Comparison of ENCODE assay signal across 8 cellular contexts in the genomic region with DNA sequence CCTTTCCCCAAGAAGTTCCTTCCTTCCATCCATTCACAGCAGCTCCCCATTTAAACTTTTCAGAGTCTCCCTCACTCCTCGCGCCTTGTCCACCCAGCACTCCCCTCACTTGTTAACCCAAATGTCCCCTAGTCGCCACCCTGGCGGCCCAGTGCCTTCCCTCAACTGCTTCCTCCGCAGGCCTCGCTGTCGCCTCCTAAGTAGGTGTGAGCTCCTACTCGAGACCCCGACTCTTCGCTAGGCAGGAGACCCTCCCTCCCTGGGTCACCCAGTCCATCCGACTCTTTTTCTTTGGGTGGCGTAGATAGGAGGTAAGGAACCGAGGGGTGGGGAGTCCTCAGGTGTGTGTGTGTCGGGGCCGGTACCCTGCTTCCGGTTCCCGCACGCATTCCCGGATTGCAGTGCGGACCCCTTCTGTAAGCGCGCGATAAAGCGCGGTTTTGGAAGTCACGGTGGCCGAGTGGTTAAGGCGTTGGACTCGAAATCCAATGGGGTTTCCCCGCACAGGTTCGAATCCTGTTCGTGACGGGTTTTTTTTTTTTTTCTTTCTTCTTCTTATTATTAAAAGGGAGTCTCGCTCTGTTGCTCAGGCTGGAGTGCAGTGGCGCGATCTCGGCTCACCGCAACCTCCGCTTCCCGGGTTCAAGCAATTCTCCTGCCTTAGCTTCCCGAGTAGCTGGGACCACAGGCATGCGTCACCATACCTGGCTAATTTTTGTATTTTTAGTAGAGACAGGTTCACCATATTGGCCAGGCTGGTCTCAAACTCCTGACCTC. TPM values are rescaled to one million over a fixed set of nuclear protein-coding genes. Genes with fewer than 3 reads are reported as not detected.
A peak's percentile ranks its signal among the peaks of the same experiment; 100 is the strongest.
DNase-seq lines count a peak whose midpoint lies in the region; ATAC-seq and TF ChIP-seq lines count a peak whose summit lies in the region.

No MANE protein-coding gene starts in this region.

- H3K9me3 ChIP-seq in liver (ENCODE audit: control insufficient read depth in 4 of 4, low read length in 3 of 4), result no peaks in the 10 kb centered on the region

- peaks cover 0 to 24% (median 18%) of the 10 kb centered on the region in 4 donors for H3K4me1 ChIP-seq in liver (ENCODE audit: control insufficient read depth in 4 of 4, insufficient read depth in 4 of 4, low read length in 3 of 4)

- peak overlapping the region; percentile 78 to 90 for H3K27ac ChIP-seq in liver (ENCODE audit: low read depth in 1 of 2, low read length in 2 of 2)

- H3K36me3 ChIP-seq in liver (ENCODE audit: control insufficient read depth in 4 of 4, insufficient read depth in 3 of 4, low read depth in 1 of 4, low read length in 3 of 4), result peaks cover 2 to 5% (median 5%) of the 10 kb centered on the region in 4 donors

- peak overlapping the region; percentile 61 to 95 (median 74) for H3K4me3 ChIP-seq in liver (ENCODE audit: low read depth in 1 of 3, low read length in 3 of 3)

- DNase-seq in ACHN, result peak; percentile 93
- DNase-seq in NCI-H69 (lab: John Stamatoyannopoulos, UW), result peak; percentile 92
- DNase-seq in activated CD4-positive, alpha-beta T cell treated with anti-CD3 and anti-CD28 coated beads, Interleukin-2, amount 50 U/mL, for 48 hours, result peak; percentile 92 to 94
- DNase-seq in dermis microvascular lymphatic vessel endothelial cell (ENCODE audit: low read depth in 2 of 2), result peak; percentile 75 to 84
- DNase-seq in stimulated activated CD4-positive, alpha-beta T cell treated with anti-CD3 and anti-CD28 coated beads, Interleukin-2, amount 100 ng/mL, for 4 hours (ENCODE audit: low read depth), result peak; percentile 68

- peak; percentile 32 for ATAC-seq in HG03460 (IDR thresholded peaks at IDR 0.05; ENCODE audit: unreplicated experiment)

- 2% methylated on average over 42 of the region's 42 CpGs for WGBS in liver

- in situ Hi-C loops in ACHN (cut with HindIII; ENCODE audit: low pct_ligation_motif_present, low pct_unique_long_range_greater_than_20kb, low sequenced_read_pairs), result loop anchor here (5.0 kb wide), 1 partner anchor 73 kb away; a partner anchor contains a TSS

- H3K27me3 ChIP-seq in liver (ENCODE audit: control insufficient read depth in 4 of 4, insufficient read depth in 4 of 4, low read length in 3 of 4), result no peaks in the 10 kb centered on the region

- no peak for TF ChIP-seq RAD21 in liver (IDR thresholded peaks at IDR 0.05)

- TF ChIP-seq CTCF in liver (IDR thresholded peaks at IDR 0.05; ENCODE audit: low read depth, low read length, missing input control), result no peak

- peak; percentile 47 for TF ChIP-seq POLR2A in GM19193 (IDR thresholded peaks at IDR 0.05; ENCODE audit: extremely low read depth, insufficient read depth, insufficient read length)

- peak overlapping the region; percentile 41 to 66 for H3K9ac ChIP-seq in liver (ENCODE audit: low read depth in 1 of 2, low read length in 2 of 2)

TF ChIP-seq in liver, 16 proteins besides CTCF, POLR2A, EP300 and RAD21:
- peak; percentile 48 to 75 for TF ChIP-seq GABPA (IDR thresholded peaks at IDR 0.05 in 1 of 2, conservative IDR thresholded peaks at IDR 0.05 in 1 of 2)
- TF ChIP-seq SP1 (IDR thresholded peaks at IDR 0.05), result no peak
- peak; percentile 17 for TF ChIP-seq YY1 (IDR thresholded peaks at IDR 0.05)
- TF ChIP-seq, protein P1, sequence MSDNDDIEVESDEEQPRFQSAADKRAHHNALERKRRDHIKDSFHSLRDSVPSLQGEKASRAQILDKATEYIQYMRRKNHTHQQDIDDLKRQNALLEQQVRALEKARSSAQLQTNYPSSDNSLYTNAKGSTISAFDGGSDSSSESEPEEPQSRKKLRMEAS (IDR thresholded peaks at IDR 0.05), result peak; percentile 41
- TF ChIP-seq, protein P2, sequence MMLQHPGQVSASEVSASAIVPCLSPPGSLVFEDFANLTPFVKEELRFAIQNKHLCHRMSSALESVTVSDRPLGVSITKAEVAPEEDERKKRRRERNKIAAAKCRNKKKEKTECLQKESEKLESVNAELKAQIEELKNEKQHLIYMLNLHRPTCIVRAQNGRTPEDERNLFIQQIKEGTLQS (IDR thresholded peaks at IDR 0.05), result peak; percentile 99
- peak in 1 of 2 donors; percentile 32 for TF ChIP-seq RXRA (IDR thresholded peaks at IDR 0.05)
- no peak for TF ChIP-seq FOXA2 (IDR thresholded peaks at IDR 0.05)
- peak; percentile 6 for TF ChIP-seq NR2F2 (IDR thresholded peaks at IDR 0.05)
TF ChIP-seq in liver: peak in this region for 6.

RNA-seq across cellular contexts. Expression of a gene that starts 0.8 kb away (rescaled TPM):
- total RNA-seq in dermis microvascular lymphatic vessel endothelial cell (32.6 and 43.2 TPM in 2 replicates), liver (10 to 100 TPM; 20.5 to 24.6 TPM)
- polyA plus RNA-seq in liver, result 10 to 100 TPM; 12.8 to 24.8 TPM

RNA-seq across cellular contexts. Expression of a gene that starts 31.6 kb away (rescaled TPM):
- 61.4 and 90.8 TPM in 2 replicates for total RNA-seq in dermis microvascular lymphatic vessel endothelial cell
- 10 to 100 TPM; 22.1 to 31.8 TPM for total RNA-seq in liver
- polyA plus RNA-seq in liver, result 10 to 100 TPM in 1 of 2 donors, 1 to 10 TPM in 1; 7.6 to 11.5 TPM

RNA-seq across cellular contexts. Expression of a gene that starts 31.9 kb away (rescaled TPM):
- total RNA-seq in dermis microvascular lymphatic vessel endothelial cell (2,234 and 2,594 TPM in 2 replicates), liver (100 to 1,000 TPM; 298 to 482 TPM)
- 100 to 1,000 TPM; 766 to 975 TPM for polyA plus RNA-seq in liver

RNA-seq across cellular contexts. Expression of a gene that starts 34.0 kb away (rescaled TPM):
- total RNA-seq in dermis microvascular lymphatic vessel endothelial cell (21.6 and 22.5 TPM in 2 replicates), liver (10 to 100 TPM; 10.8 to 13.1 TPM)
- polyA plus RNA-seq in liver, result 10 to 100 TPM; 12.1 to 14.5 TPM

RNA-seq across cellular contexts. Expression of a gene that starts 37.7 kb away (rescaled TPM):
- total RNA-seq in dermis microvascular lymphatic vessel endothelial cell (60.3 and 87.9 TPM in 2 replicates), liver (10 to 100 TPM in 1 of 2 donors, 1 to 10 TPM in 1; 3.7 to 14.2 TPM)
- 10 to 100 TPM; 11.2 to 13.9 TPM for polyA plus RNA-seq in liver

Comparison
In these comparisons a context has a peak if more than half of its experiments do, and no peak if none do; other contexts are left out.
1. Peak in every context shown above with its lines: DNase-seq, ATAC-seq, H3K4me3 ChIP-seq and H3K27ac ChIP-seq.